1 cellular context compared by ENCODE assay signal in the genomic region with DNA sequence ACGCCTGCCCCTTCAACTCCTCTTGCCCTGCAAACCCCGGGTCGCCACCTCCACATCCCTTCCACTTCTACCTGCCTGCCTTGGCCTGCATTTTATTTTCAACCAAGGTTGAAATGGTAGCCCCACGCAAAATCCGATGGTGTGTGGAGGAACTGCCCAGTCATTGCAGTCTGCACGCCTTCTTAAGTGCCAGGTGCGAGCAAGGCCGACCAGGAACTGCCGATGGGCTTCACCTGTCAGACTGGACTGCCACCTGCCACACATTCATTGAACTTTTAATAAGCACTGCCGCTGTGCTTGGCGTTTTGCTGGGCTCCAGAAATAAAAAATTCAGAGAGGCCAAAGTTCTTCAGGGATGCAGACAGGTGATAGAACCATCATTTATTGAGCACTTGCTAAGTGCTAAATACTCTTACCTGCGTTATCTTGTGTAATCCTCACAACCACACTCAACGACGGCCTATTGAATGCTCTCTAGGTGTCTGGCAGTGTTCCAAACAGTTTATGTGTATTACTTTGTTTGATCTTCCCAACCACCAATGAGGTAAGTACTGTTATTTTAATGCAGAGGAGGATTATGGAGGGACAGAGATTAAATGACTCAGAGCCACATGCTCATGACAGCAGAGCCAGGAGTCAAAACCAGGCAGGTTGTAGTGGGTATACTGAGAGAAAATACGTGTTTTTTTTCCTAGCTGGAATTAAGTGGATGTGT.
TF ChIP-seq lines count a peak whose summit lies in the region.

No MANE protein-coding gene starts in this region.

TF ChIP-seq in K562, 482 proteins besides CTCF, POLR2A, EP300 and RAD21 (continued from another document):
- TF ChIP-seq, protein P1, sequence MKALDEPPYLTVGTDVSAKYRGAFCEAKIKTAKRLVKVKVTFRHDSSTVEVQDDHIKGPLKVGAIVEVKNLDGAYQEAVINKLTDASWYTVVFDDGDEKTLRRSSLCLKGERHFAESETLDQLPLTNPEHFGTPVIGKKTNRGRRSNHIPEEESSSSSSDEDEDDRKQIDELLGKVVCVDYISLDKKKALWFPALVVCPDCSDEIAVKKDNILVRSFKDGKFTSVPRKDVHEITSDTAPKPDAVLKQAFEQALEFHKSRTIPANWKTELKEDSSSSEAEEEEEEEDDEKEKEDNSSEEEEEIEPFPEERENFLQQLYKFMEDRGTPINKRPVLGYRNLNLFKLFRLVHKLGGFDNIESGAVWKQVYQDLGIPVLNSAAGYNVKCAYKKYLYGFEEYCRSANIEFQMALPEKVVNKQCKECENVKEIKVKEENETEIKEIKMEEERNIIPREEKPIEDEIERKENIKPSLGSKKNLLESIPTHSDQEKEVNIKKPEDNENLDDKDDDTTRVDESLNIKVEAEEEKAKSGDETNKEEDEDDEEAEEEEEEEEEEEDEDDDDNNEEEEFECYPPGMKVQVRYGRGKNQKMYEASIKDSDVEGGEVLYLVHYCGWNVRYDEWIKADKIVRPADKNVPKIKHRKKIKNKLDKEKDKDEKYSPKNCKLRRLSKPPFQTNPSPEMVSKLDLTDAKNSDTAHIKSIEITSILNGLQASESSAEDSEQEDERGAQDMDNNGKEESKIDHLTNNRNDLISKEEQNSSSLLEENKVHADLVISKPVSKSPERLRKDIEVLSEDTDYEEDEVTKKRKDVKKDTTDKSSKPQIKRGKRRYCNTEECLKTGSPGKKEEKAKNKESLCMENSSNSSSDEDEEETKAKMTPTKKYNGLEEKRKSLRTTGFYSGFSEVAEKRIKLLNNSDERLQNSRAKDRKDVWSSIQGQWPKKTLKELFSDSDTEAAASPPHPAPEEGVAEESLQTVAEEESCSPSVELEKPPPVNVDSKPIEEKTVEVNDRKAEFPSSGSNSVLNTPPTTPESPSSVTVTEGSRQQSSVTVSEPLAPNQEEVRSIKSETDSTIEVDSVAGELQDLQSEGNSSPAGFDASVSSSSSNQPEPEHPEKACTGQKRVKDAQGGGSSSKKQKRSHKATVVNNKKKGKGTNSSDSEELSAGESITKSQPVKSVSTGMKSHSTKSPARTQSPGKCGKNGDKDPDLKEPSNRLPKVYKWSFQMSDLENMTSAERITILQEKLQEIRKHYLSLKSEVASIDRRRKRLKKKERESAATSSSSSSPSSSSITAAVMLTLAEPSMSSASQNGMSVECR (CRISPR knock-in tag; IDR thresholded peaks at IDR 0.05): no peak
- TF ChIP-seq MAFG (tag; conservative IDR thresholded peaks at IDR 0.05): peak; percentile 38; the same call in 1 of the 2 replicates
- TF ChIP-seq, protein P2, sequence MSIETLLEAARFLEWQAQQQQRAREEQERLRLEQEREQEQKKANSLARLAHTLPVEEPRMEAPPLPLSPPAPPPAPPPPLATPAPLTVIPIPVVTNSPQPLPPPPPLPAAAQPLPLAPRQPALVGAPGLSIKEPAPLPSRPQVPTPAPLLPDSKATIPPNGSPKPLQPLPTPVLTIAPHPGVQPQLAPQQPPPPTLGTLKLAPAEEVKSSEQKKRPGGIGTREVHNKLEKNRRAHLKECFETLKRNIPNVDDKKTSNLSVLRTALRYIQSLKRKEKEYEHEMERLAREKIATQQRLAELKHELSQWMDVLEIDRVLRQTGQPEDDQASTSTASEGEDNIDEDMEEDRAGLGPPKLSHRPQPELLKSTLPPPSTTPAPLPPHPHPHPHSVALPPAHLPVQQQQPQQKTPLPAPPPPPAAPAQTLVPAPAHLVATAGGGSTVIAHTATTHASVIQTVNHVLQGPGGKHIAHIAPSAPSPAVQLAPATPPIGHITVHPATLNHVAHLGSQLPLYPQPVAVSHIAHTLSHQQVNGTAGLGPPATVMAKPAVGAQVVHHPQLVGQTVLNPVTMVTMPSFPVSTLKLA (conservative IDR thresholded peaks at IDR 0.05): no peak
- no peak for TF ChIP-seq ZNF354B (CRISPR knock-in tag; IDR thresholded peaks at IDR 0.05)
- TF ChIP-seq NCOR1 (IDR thresholded peaks at IDR 0.05): no peak
- TF ChIP-seq ZNF589 (CRISPR knock-in tag; IDR thresholded peaks at IDR 0.05; ENCODE audit: low read depth): no peak
- TF ChIP-seq, protein P3, sequence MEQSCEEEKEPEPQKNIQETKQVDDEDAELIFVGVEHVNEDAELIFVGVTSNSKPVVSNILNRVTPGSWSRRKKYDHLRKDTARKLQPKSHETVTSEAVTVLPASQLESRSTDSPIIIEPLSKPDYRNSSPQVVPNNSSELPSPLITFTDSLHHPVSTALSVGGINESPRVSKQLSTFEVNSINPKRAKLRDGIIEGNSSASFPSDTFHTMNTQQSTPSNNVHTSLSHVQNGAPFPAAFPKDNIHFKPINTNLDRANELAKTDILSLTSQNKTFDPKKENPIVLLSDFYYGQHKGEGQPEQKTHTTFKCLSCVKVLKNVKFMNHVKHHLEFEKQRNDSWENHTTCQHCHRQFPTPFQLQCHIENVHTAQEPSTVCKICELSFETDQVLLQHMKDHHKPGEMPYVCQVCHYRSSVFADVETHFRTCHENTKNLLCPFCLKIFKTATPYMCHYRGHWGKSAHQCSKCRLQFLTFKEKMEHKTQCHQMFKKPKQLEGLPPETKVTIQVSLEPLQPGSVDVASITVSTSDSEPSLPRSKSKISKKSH (CRISPR knock-in tag; IDR thresholded peaks at IDR 0.05): no peak
- peak; percentile 34; the same call in 1 of the 2 replicates for TF ChIP-seq NFIC (IDR thresholded peaks at IDR 0.05)
- no peak for TF ChIP-seq SIX5 (IDR thresholded peaks at IDR 0.05; ENCODE audit: borderline replicate concordance in 1 of 2, insufficient read depth in 1 of 2, low read depth in 1 of 2, low read length in 2 of 2)
- no peak for TF ChIP-seq KDM4B (IDR thresholded peaks at IDR 0.05; ENCODE audit: borderline replicate concordance in 2 of 2, low read depth in 1 of 2)
- TF ChIP-seq CREM (IDR thresholded peaks at IDR 0.05; ENCODE audit: low read depth): no peak
- no peak for TF ChIP-seq MXI1 (IDR thresholded peaks at IDR 0.05; ENCODE audit: low read depth, low read length)
- TF ChIP-seq PPARD (CRISPR knock-in tag; IDR thresholded peaks at IDR 0.05): no peak
- TF ChIP-seq, protein P4, sequence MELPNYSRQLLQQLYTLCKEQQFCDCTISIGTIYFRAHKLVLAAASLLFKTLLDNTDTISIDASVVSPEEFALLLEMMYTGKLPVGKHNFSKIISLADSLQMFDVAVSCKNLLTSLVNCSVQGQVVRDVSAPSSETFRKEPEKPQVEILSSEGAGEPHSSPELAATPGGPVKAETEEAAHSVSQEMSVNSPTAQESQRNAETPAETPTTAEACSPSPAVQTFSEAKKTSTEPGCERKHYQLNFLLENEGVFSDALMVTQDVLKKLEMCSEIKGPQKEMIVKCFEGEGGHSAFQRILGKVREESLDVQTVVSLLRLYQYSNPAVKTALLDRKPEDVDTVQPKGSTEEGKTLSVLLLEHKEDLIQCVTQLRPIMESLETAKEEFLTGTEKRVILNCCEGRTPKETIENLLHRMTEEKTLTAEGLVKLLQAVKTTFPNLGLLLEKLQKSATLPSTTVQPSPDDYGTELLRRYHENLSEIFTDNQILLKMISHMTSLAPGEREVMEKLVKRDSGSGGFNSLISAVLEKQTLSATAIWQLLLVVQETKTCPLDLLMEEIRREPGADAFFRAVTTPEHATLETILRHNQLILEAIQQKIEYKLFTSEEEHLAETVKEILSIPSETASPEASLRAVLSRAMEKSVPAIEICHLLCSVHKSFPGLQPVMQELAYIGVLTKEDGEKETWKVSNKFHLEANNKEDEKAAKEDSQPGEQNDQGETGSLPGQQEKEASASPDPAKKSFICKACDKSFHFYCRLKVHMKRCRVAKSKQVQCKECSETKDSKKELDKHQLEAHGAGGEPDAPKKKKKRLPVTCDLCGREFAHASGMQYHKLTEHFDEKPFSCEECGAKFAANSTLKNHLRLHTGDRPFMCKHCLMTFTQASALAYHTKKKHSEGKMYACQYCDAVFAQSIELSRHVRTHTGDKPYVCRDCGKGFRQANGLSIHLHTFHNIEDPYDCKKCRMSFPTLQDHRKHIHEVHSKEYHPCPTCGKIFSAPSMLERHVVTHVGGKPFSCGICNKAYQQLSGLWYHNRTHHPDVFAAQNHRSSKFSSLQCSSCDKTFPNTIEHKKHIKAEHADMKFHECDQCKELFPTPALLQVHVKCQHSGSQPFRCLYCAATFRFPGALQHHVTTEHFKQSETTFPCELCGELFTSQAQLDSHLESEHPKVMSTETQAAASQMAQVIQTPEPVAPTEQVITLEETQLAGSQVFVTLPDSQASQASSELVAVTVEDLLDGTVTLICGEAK (IDR thresholded peaks at IDR 0.05): no peak
- TF ChIP-seq, protein P4 (CRISPR knock-in tag; IDR thresholded peaks at IDR 0.05): no peak
- peak; percentile 55 for TF ChIP-seq NFE2 (IDR thresholded peaks at IDR 0.05; ENCODE audit: low read depth)
- TF ChIP-seq HDAC3 (IDR thresholded peaks at IDR 0.05; ENCODE audit: borderline replicate concordance, partially characterized antibody): no peak
